ENCODE assay signal across 28 cellular contexts in the genomic region with DNA sequence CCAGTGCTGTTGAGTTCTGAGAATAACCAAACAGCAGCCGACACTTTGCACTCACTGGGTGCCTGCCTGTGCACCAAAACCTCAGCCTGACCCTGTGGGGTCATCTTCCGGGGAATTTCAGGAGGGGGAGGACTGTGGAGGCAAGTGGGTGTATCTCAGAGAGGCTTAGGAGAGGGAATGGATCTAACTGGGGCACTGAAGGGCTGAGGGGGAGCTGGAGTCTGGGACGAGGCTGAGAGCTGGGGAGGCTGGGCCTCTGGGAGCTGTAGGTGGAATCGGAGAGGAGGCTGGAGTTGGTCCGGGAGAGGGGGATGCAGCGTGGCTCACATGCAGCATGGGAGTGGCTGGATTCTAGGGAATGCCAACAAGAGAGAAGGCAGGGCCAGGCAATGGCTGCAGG. TPM values are rescaled to one million over a fixed set of nuclear protein-coding genes. Genes with fewer than 3 reads are reported as not detected.
DNase-seq lines count a peak whose midpoint lies in the region; ATAC-seq, FAIRE-seq and TF ChIP-seq lines count a peak whose summit lies in the region.
"Had no signal": no experiment of that assay in that cellular context is flagged by ENCODE, and none has a peak within 500 bp of the region (broad histone marks: within the 10 kb centered on the region; RNA-seq: fewer than 3 reads in every experiment).

No MANE protein-coding gene starts in this region.

- peak overlapping the region; percentile 67 for H3K27ac Mint-ChIP-seq in type B pancreatic cell
- H3K27ac Mint-ChIP-seq: CD14-positive monocyte; CD4-positive, alpha-beta memory T cell; CD4-positive, CD25-positive, alpha-beta regulatory T cell; CD8-positive, alpha-beta memory T cell had no signal

- H3K79me1 ChIP-seq in H1 (ENCODE audit: low read depth, low read length) = no peaks in the 10 kb centered on the region

- H3K27me3 ChIP-seq in HepG2 (ENCODE audit: control insufficient read depth in 1 of 2, insufficient read depth in 2 of 2, low read length in 2 of 2) (peaks cover 11 to 51% of the 10 kb centered on the region in 2 experiments; a peak in 4 of 5 replicates), right lobe of liver (no peaks in the 10 kb centered on the region), H1 (replicated peaks in 1 of 4; ENCODE audit: control insufficient read depth in 3 of 4, extremely low read depth in 1 of 4, insufficient read depth in 3 of 4, low read length in 3 of 4) (peaks cover 1 to 27% (median 20%) of the 10 kb centered on the region in 4 experiments; a peak in 6 of 7 replicates)
- H3K27me3 ChIP-seq: BE2C had no signal

- H4K5ac ChIP-seq in H1 (ENCODE audit: insufficient read length, low read depth, low read length) = no peak overlapping the region

- H3K4me1 ChIP-seq in HepG2 (ENCODE audit: insufficient read depth, low read length) = peaks cover 47% of the 10 kb centered on the region
- H3K4me1 ChIP-seq in right lobe of liver = peaks cover 0 to 20% (median 0%) of the 10 kb centered on the region in 4 donors
- H3K4me1 ChIP-seq in HEK293 (ENCODE audit: control insufficient read depth, insufficient read depth, low read length) = no peaks in the 10 kb centered on the region
- peaks cover 0 to 22% (median 11%) of the 10 kb centered on the region in 4 experiments; a peak in 6 of 7 replicates for H3K4me1 ChIP-seq in H1 (replicated peaks in 1 of 4; ENCODE audit: control insufficient read depth in 3 of 4, insufficient read depth in 4 of 4, low read length in 3 of 4)

- H3K4me3 ChIP-seq in HepG2 (replicated peaks in 1 of 3; ENCODE audit: insufficient read depth in 1 of 3, low read depth in 2 of 3, low read length in 3 of 3) (no peak overlapping the region; a peak in 1 of 6 replicates), right lobe of liver (no peak overlapping the region), HEK293 (ENCODE audit: low read depth, low read length) (no peak overlapping the region), H1 (ENCODE audit: extremely low read depth in 1 of 4, insufficient read depth in 2 of 4, low read depth in 3 of 4, low read length in 4 of 4) (no peak overlapping the region)
- H3K4me3 ChIP-seq: BLaER1, GM12878 had no signal

- intact Hi-C loops in HepG2 (cut with micrococcal nuclease; ENCODE audit: unreplicated experiment) (no loop called here), right lobe of liver (cut with DNase I) (loop anchor here in 1 of 2 donors (10.0 kb wide), 1 partner anchor 85 kb away; no protein-coding TSS in a partner anchor)

- peaks cover 8% of the 10 kb centered on the region for H3K23me2 ChIP-seq in H1 (ENCODE audit: low read depth, low read length)

- FAIRE-seq in HepG2 (lab: Jason Lieb, UNC) = no peak
- no peak for FAIRE-seq in H1 (lab: Jason Lieb, UNC)
- FAIRE-seq: A204.1, GM12878, GM12892, GM18507 had no signal

- H2AK5ac ChIP-seq in H1 (ENCODE audit: low read depth, low read length) = no peak overlapping the region; the same call in 1 of the 2 replicates

- H3K9me3 Mint-ChIP-seq in type B pancreatic cell = no peaks in the 10 kb centered on the region

- H2BK15ac ChIP-seq in H1 (ENCODE audit: low read length) = no peak overlapping the region

- CTCF ChIA-PET in HepG2 (lab: Yijun Ruan, JAX; ENCODE audit: low intra/inter-chr PET ratio, low total read pairs) (no interaction called here), HEK293 (lab: Yijun Ruan, JAX) (interaction anchor here (0.6 kb wide), 1 partner anchor 919 kb away, joined by 5 read pairs; no protein-coding TSS in a partner anchor), H1 (lab: Charles Lee; ENCODE audit: partially characterized antibody) (interaction anchor here (0.6 to 2.4 kb wide), 4 partner anchors 9 to 28 kb away, joined by 3 to 10 read pairs (median 4); no protein-coding TSS in a partner anchor)

- H3K4me1 Mint-ChIP-seq in type B pancreatic cell (ENCODE audit: unreplicated experiment) = peaks cover 5% of the 10 kb centered on the region

- no peak overlapping the region for H2AFZ ChIP-seq in HepG2 (ENCODE audit: low read length)
- H2AFZ ChIP-seq in H1 (ENCODE audit: low read length) = no peak overlapping the region

- H2BK20ac ChIP-seq in H1 (ENCODE audit: low read length) = no peak overlapping the region

- no peak overlapping the region for H4K91ac ChIP-seq in H1 (replicated peaks; ENCODE audit: insufficient read length, low read length)

- H3K56ac ChIP-seq in H1 (replicated peaks; ENCODE audit: insufficient read length, low read depth, low read length) = no peak overlapping the region

- H3K79me2 ChIP-seq in HepG2 (ENCODE audit: insufficient read depth, low read length) (no peaks in the 10 kb centered on the region), H1 (ENCODE audit: control insufficient read depth in 1 of 2, insufficient read depth in 2 of 2, low read length in 2 of 2) (no peaks in the 10 kb centered on the region)

- TF ChIP-seq CTCF in HepG2 (CRISPR knock-in tag; IDR thresholded peaks at IDR 0.05) (no peak), right lobe of liver (IDR thresholded peaks at IDR 0.05) (no peak), HEK293 (tag by site-specific recombination; IDR thresholded peaks at IDR 0.05) (no peak), H1 (IDR thresholded peaks at IDR 0.05; ENCODE audit: control extremely low read depth in 1 of 3, insufficient read depth in 1 of 3, low read depth in 1 of 3, low read length in 3 of 3) (no peak), type B pancreatic cell (conservative IDR thresholded peaks at IDR 0.05) (no peak)

- H3K4me3 Mint-ChIP-seq in type B pancreatic cell = no peak overlapping the region
- H3K4me3 Mint-ChIP-seq: CD4-positive, alpha-beta memory T cell; CD4-positive, CD25-positive, alpha-beta regulatory T cell; CD8-positive, alpha-beta memory T cell had no signal

- no peak for TF ChIP-seq POLR2A in HepG2 (IDR thresholded peaks at IDR 0.05; ENCODE audit: insufficient read depth in 1 of 2, low read depth in 2 of 2, low read length in 2 of 2)
- no peak for TF ChIP-seq POLR2A in right lobe of liver (IDR thresholded peaks at IDR 0.05)
- no peak for TF ChIP-seq POLR2A in H1 (IDR thresholded peaks at IDR 0.05; ENCODE audit: control extremely low read depth in 1 of 2, low read depth in 2 of 2, low read length in 2 of 2)

- TF ChIP-seq RAD21 in HepG2 (CRISPR knock-in tag; IDR thresholded peaks at IDR 0.05) = no peak
- TF ChIP-seq RAD21 in H1 (IDR thresholded peaks at IDR 0.05 in 1 of 2, conservative IDR thresholded peaks at IDR 0.05 in 1 of 2; ENCODE audit: low read depth in 2 of 2, low read length in 2 of 2) = no peak

- H3K9ac ChIP-seq in HepG2 (ENCODE audit: insufficient read depth, low read depth, low read length) = no peak overlapping the region
- H3K9ac ChIP-seq in H1 (replicated peaks in 1 of 4; ENCODE audit: extremely low read depth in 1 of 4, low read depth in 3 of 4, low read length in 3 of 4) = no peak overlapping the region
- H3K9ac ChIP-seq: BLaER1 had no signal

- H3K4me2 ChIP-seq in HepG2 (ENCODE audit: low read depth, low read length) = peak overlapping the region; percentile 29; the same call in 1 of the 2 replicates
- no peak overlapping the region for H3K4me2 ChIP-seq in H1 (ENCODE audit: insufficient read depth in 1 of 2, low read depth in 2 of 2, low read length in 2 of 2)
- H3K4me2 ChIP-seq: BLaER1 had no signal

- H3K23ac ChIP-seq in H1 (ENCODE audit: insufficient read length) = no peak overlapping the region

- no peak overlapping the region; the same call in 1 of the 2 replicates for H2BK5ac ChIP-seq in H1 (ENCODE audit: low read depth, low read length)

- no peaks in the 10 kb centered on the region for H3K36me3 Mint-ChIP-seq in type B pancreatic cell
- H3K36me3 Mint-ChIP-seq: CD14-positive monocyte; CD4-positive, alpha-beta memory T cell; CD4-positive, CD25-positive, alpha-beta regulatory T cell; CD8-positive, alpha-beta memory T cell had no signal

- no peak for TF ChIP-seq EP300 in HepG2 (IDR thresholded peaks at IDR 0.05; ENCODE audit: low read depth in 2 of 2, low read length in 2 of 2)
- TF ChIP-seq EP300 in HepG2 (CRISPR knock-in tag; IDR thresholded peaks at IDR 0.05; ENCODE audit: borderline replicate concordance) = no peak
- no peak for TF ChIP-seq EP300 in H1 (IDR thresholded peaks at IDR 0.05; ENCODE audit: borderline replicate concordance in 1 of 2, low read depth in 2 of 2, low read length in 2 of 2)

- DNase-seq in HepG2 (ENCODE audit: low spot score) = no peak
- DNase-seq in right lobe of liver = no peak
- no peak for DNase-seq in H1 (ENCODE audit: low read depth in 1 of 2, low spot score in 2 of 2)
- no peak for DNase-seq in type B pancreatic cell (ENCODE audit: extremely low spot score, unreplicated experiment)
- no peak for DNase-seq in mucosa of gallbladder (ENCODE audit: low spot score)
- DNase-seq in NCI-H1048 (lab: John Stamatoyannopoulos, UW) = no peak
- DNase-seq: 8988T; ACHN; BE2C; C1 segment of cervical spinal cord; CD4-positive, alpha-beta memory T cell; CD4-positive, CD25-positive, alpha-beta regulatory T cell; CD8-positive, alpha-beta memory T cell; COR-L47; DMS 273 treated with DMSO at 0.1 percent for 48 hours; DMS153; DMS79; DND-41; EL; GDM1 had no signal

- H3K36me3 ChIP-seq in HepG2 (replicated peaks in 1 of 2; ENCODE audit: control insufficient read depth in 1 of 2, insufficient read depth in 2 of 2, low read length in 2 of 2) (no peaks in the 10 kb centered on the region), right lobe of liver (no peaks in the 10 kb centered on the region), HEK293 (ENCODE audit: control insufficient read depth in 2 of 2, insufficient read depth in 1 of 2, low read length in 2 of 2) (no peaks in the 10 kb centered on the region), H1 (ENCODE audit: control insufficient read depth in 2 of 4, insufficient read depth in 4 of 4, low read length in 3 of 4) (no peaks in the 10 kb centered on the region)
- H3K36me3 ChIP-seq: BE2C, BLaER1 had no signal

- WGBS in HepG2 (ENCODE audit: low lambda C conversion rate) = 3% methylated on average over 5 of the region's 6 CpGs
- WGBS in right lobe of liver (ENCODE audit: insufficient coverage, low coverage, low lambda C conversion rate, missing lambda C conversion rate) = 78% methylated on average over 4 of the region's 6 CpGs
- 83% methylated on average over 6 of the region's 6 CpGs; no CpG with 5 or more reads in 1 of the 2 experiments for WGBS in H1 (ENCODE audit: extremely low coverage in 1 of 2, insufficient coverage in 1 of 2, insufficient read length in 1 of 2, insufficient replicate concordance in 2 of 2, low coverage in 1 of 2, low lambda C conversion rate in 2 of 2, missing lambda C conversion rate in 1 of 2), 2 experiments

- ATAC-seq in HepG2 = no peak
- ATAC-seq in right lobe of liver = no peak
- no peak for ATAC-seq in GM19328 (IDR thresholded peaks at IDR 0.05; ENCODE audit: unreplicated experiment)
- ATAC-seq: GM12878 had no signal

- no peak overlapping the region for H3K14ac ChIP-seq in H1 (ENCODE audit: insufficient read length)

- no peak overlapping the region for H3K4ac ChIP-seq in H1 (replicated peaks; ENCODE audit: insufficient read length, low read depth, low read length)

- POLR2A ChIA-PET in HepG2 (lab: Yijun Ruan, JAX) = no interaction called here
- POLR2A ChIA-PET in HEK293 (lab: Yijun Ruan, JAX) = interaction anchor here (0.6 kb wide), 1 partner anchor 516 kb away, joined by 3 read pairs; no protein-coding TSS in a partner anchor
- POLR2A ChIA-PET in H1 (lab: Charles Lee; ENCODE audit: partially characterized antibody) = interaction anchor here (1.4 kb wide), 1 partner anchor 19 kb away, joined by 6 read pairs; no protein-coding TSS in a partner anchor

- in situ Hi-C loops in HepG2 (cut with HindIII; ENCODE audit: extremely low pct_ligation_motif_present, low pct_unique_long_range_greater_than_20kb) = no loop called here

- H3K9me3 ChIP-seq in HepG2 (ENCODE audit: low read length) (no peaks in the 10 kb centered on the region), right lobe of liver (no peaks in the 10 kb centered on the region), HEK293 (ENCODE audit: control insufficient read depth, insufficient read depth, low read depth, low read length) (no peaks in the 10 kb centered on the region), H1 (ENCODE audit: insufficient read depth in 2 of 2, low read depth in 1 of 2, low read length in 1 of 2) (no peaks in the 10 kb centered on the region)
- H3K9me3 ChIP-seq: BE2C had no signal

- no peak overlapping the region for H3K18ac ChIP-seq in H1 (ENCODE audit: extremely low read depth, low read length)

- H4K8ac ChIP-seq in H1 (ENCODE audit: extremely low read depth, insufficient read depth, low read length) = no peak overlapping the region

- H3K27ac ChIP-seq in HepG2 (ENCODE audit: extremely low read length, insufficient read depth, low read length) = no peak overlapping the region
- no peak overlapping the region for H3K27ac ChIP-seq in right lobe of liver
- H3K27ac ChIP-seq in HEK293 (ENCODE audit: extremely low read depth, low read depth, low read length) = no peak overlapping the region
- no peak overlapping the region for H3K27ac ChIP-seq in H1 (ENCODE audit: low read depth, low read length)
- H3K27ac ChIP-seq: BLaER1 had no signal

- H4K20me1 ChIP-seq in HepG2 (ENCODE audit: insufficient read depth, low read length) = no peaks in the 10 kb centered on the region
- H4K20me1 ChIP-seq in H1 (replicated peaks in 1 of 2; ENCODE audit: control insufficient read depth in 1 of 2, insufficient read depth in 2 of 2, low read length in 2 of 2) = no peaks in the 10 kb centered on the region
- H4K20me1 ChIP-seq: BLaER1 had no signal

- H2BK12ac ChIP-seq in H1 (ENCODE audit: low read depth, low read length) = 0 out of 2 replicates have a peak overlapping the region, but pooled peaks have one; percentile 23

- peaks cover 29% of the 10 kb centered on the region for H3K27me3 Mint-ChIP-seq in type B pancreatic cell

- BruUV-seq in HepG2 (replicated peaks; lab: Mats Ljungman, UMichigan) = no TSS peak

- no peak overlapping the region for H2BK120ac ChIP-seq in H1 (replicated peaks; ENCODE audit: low read depth, low read length)

RNA-seq across cellular contexts. Expression of a gene that starts 14.9 kb away (rescaled TPM):
- total RNA-seq in HepG2 (2016; rRNA removed; fragmentation: Illumina TruSeq; extraction: Trizol) = 77.6 and 89.0 TPM in 2 replicates
- total RNA-seq in HepG2 (2016; cell fraction: cytosol; rRNA removed; fragmentation: Illumina TruSeq; extraction: Trizol; ENCODE audit: low read depth) = 56.7 and 64.0 TPM in 2 replicates
- total RNA-seq in HepG2 (2016; cell fraction: insoluble cytoplasmic fraction; rRNA removed; fragmentation: Illumina TruSeq; extraction: Trizol) = 77.7 and 96.7 TPM in 2 replicates
- 80.8 and 82.9 TPM in 2 replicates for total RNA-seq in HepG2 (2016; cell fraction: membrane; rRNA removed; fragmentation: Illumina TruSeq; extraction: Trizol)
- total RNA-seq in HepG2 (2016; cell fraction: nucleus; rRNA removed; fragmentation: Illumina TruSeq; extraction: Trizol) = 36.6 and 39.7 TPM in 2 replicates
- 108 and 122 TPM in 2 replicates for polyA plus RNA-seq in HepG2 (2011; rRNA removed)
- 120 and 164 TPM in 2 replicates for polyA plus RNA-seq in HepG2 (2011; cell fraction: cytosol; rRNA removed)
- polyA plus RNA-seq in HepG2 (2011; cell fraction: nucleus; rRNA removed) = 48.7 and 65.0 TPM in 2 replicates
- 38.4 and 74.9 TPM in 2 replicates for polyA plus RNA-seq in HepG2 (2012)
- polyA plus RNA-seq in HepG2 (2016; cell fraction: cytosol; fragmentation: Illumina TruSeq; extraction: Trizol; ENCODE audit: low read depth) = 90.2 and 91.5 TPM in 2 replicates
- 134 and 144 TPM in 2 replicates for polyA plus RNA-seq in HepG2 (2016; cell fraction: insoluble cytoplasmic fraction; fragmentation: Illumina TruSeq; extraction: Trizol; ENCODE audit: low read depth)
- 100 and 111 TPM in 2 replicates for polyA plus RNA-seq in HepG2 (2016; cell fraction: membrane; fragmentation: Illumina TruSeq; extraction: Trizol; ENCODE audit: low read depth)
- 76.1 and 84.6 TPM in 2 replicates for polyA plus RNA-seq in HepG2 (2016; cell fraction: nucleus; fragmentation: Illumina TruSeq; extraction: Trizol; ENCODE audit: insufficient read depth, low read depth)
- polyA minus RNA-seq in HepG2 (2011; rRNA and poly(A)+ RNA removed; ENCODE audit: low replicate concordance) = 90.2 and 1,449 TPM in 2 replicates
- 49.5 and 53.8 TPM in 2 replicates for polyA minus RNA-seq in HepG2 (2011; cell fraction: cytosol; rRNA and poly(A)+ RNA removed)
- polyA minus RNA-seq in HepG2 (2011; cell fraction: nucleus; rRNA and poly(A)+ RNA removed) = 17.1 and 17.7 TPM in 2 replicates
- total RNA-seq in right lobe of liver = 1,000 to 10,000 TPM in 3 of 6 experiments, 100 to 1,000 TPM in 3; 437 to 1,278 (median 1,014) TPM
- 108 and 116 TPM in 2 replicates for total RNA-seq in H1 (2021; fragmentation: NEBNext Ultra II Directional; extraction: Animal tissue kit (Norgen Biotek cat#: 25700))
- polyA plus RNA-seq in H1 (2011; rRNA removed) = 296 and 298 TPM in 2 replicates
- polyA plus RNA-seq in H1 (2011; cell fraction: cytosol; rRNA removed) = 326 TPM
- 280 TPM for polyA plus RNA-seq in H1 (2011; cell fraction: nucleus; rRNA removed)
- polyA plus RNA-seq in H1 (2012, experiment 1 of 2) = 240 to 283 TPM (median 268 TPM) in 4 replicates
- 287 TPM for polyA plus RNA-seq in H1 (2012, experiment 2 of 2)
- polyA plus RNA-seq in H1 (2013, experiment 1 of 2) = 64.1 TPM
- 63.0 TPM for polyA plus RNA-seq in H1 (2013, experiment 2 of 2)
- 172 and 229 TPM in 2 replicates for polyA minus RNA-seq in H1 (2011; rRNA and poly(A)+ RNA removed)
- 85.1 TPM for polyA minus RNA-seq in H1 (2011; cell fraction: cytosol; rRNA and poly(A)+ RNA removed)
- 55.6 TPM for polyA minus RNA-seq in H1 (2011; cell fraction: nucleus; rRNA and poly(A)+ RNA removed)
- 29.1 and 80.1 TPM in 2 replicates for total RNA-seq in type B pancreatic cell (ENCODE audit: low replicate concordance)
- 166 TPM for total RNA-seq in mucosa of gallbladder
- total RNA-seq: CD4-positive, alpha-beta memory T cell; CD4-positive, CD25-positive, alpha-beta regulatory T cell had no signal
- polyA plus RNA-seq: CD14-positive monocyte; CD4-positive, alpha-beta memory T cell; CD4-positive, CD25-positive, alpha-beta regulatory T cell; CD8-positive, alpha-beta memory T cell had no signal
